ENCODE assay signal across 12 cellular contexts in the genomic region with DNA sequence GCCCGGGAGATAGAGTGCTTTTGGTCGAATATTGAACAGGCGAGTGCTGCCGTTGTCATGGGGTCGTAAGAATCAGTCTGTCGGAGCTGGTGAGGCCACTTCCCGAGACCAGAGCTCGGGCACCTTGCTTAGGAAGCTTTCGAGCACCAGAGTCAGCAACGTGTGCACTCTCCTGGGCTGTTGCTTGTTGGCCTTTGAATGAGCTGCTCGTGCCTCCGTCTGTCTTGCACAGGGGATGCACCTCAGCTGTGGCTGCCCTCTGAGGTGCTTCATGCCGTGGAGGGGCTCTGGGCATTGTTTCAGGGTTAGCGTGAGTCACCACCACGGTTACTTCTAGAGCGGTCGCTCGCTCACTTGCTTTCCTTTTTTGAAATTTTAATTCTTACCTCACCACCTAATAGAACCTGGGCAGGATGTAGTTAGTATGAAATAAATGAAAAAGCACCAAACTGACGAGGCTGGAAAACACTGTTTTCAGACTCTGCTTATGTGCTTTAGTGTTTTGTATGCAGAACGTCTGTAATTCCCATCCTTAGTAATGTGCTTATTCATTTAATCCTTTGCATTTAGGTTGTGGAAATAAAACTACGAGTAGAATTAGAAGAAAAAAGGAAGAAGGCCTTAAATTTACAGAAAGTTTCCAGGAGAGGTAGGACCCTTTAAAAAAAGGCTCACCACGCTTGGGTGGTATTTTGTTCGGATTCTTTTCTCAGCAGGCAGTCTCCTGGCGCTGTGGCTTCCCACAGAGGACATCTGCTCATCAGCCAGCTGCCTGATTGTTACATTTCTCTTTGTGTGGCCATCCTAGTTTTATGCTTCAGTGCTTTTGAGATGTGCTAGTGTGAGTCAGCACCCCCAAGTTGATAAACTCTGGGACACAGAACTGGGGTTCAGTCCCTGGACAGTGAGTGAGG. TPM values are rescaled to one million over a fixed set of nuclear protein-coding genes. Genes with fewer than 3 reads are reported as not detected.
A peak's percentile ranks its signal among the peaks of the same experiment; 100 is the strongest.
DNase-seq lines count a peak whose midpoint lies in the region; ATAC-seq lines count a peak whose summit lies in the region.
"Had no signal": no experiment of that assay in that cellular context is flagged by ENCODE, and none has a peak within 500 bp of the region (broad histone marks: within the 10 kb centered on the region; RNA-seq: fewer than 3 reads in every experiment).

No MANE protein-coding gene starts in this region.

- H3K9me3 ChIP-seq in BLaER1: no peaks in the 10 kb centered on the region
- H3K9me3 ChIP-seq: breast epithelium had no signal

- H3K36me3 ChIP-seq in BLaER1: peaks cover 80% of the 10 kb centered on the region
- H3K36me3 ChIP-seq: breast epithelium had no signal

- peaks cover 54% of the 10 kb centered on the region; the same call in 1 of the 2 replicates for H4K20me1 ChIP-seq in BLaER1

- H3K27ac ChIP-seq in BLaER1 (peak overlapping the region; percentile 89), substantia nigra (ENCODE audit: low read depth, low read length, poor library complexity, severe bottlenecking) (no peak overlapping the region)
- H3K27ac ChIP-seq: breast epithelium had no signal

- no peaks in the 10 kb centered on the region for H3K27me3 ChIP-seq in BLaER1
- H3K27me3 ChIP-seq: breast epithelium had no signal

- H3K4me1 ChIP-seq in BLaER1: peaks cover 73% of the 10 kb centered on the region
- H3K4me1 ChIP-seq: breast epithelium had no signal

- H3K4me2 ChIP-seq in BLaER1: peak overlapping the region; percentile 88

- DNase-seq in NCI-H1694 (lab: John Stamatoyannopoulos, UW) (peak; percentile 13), astrocyte of the hippocampus (ENCODE audit: low read depth, low spot score) (peak; percentile 82), iris pigment epithelial cell (ENCODE audit: low read depth) (peak; percentile 22), cerebellum (ENCODE audit: low spot score) (no peak), pons (ENCODE audit: low spot score) (no peak), substantia nigra (lab: John Stamatoyannopoulos, UW) (no peak)
- DNase-seq: activated CD4-positive, alpha-beta T cell treated with anti-CD3 and anti-CD28 coated beads for 36 hours; activated T-cell treated with anti-CD3 and anti-CD28 coated beads, Interleukin-2, amount 50 U/mL, for 72 hours; DMS79 had no signal

- no peak for ATAC-seq in HG03565 (IDR thresholded peaks at IDR 0.05; ENCODE audit: unreplicated experiment)
- ATAC-seq: activated CD4-positive, alpha-beta T cell treated with anti-CD3 and anti-CD28 coated beads for 36 hours; activated T-cell treated with anti-CD3 and anti-CD28 coated beads, Interleukin-2, amount 50 U/mL, for 72 hours had no signal

- H3K4me3 ChIP-seq in BLaER1: peak overlapping the region; percentile 41; the same call in 1 of the 2 replicates
- H3K4me3 ChIP-seq: breast epithelium had no signal

- H3K9ac ChIP-seq in BLaER1: peak overlapping the region; percentile 68; the same call in 1 of the 2 replicates

RNA-seq across cellular contexts. Expression of gene EP400, which starts 40.6 kb away (rescaled TPM):
- 30.1 TPM for total RNA-seq in cerebellum

Comparison
In these comparisons a context has a peak if more than half of its experiments do, and no peak if none do; other contexts are left out.
1. DNase-seq: peak in NCI-H1694 (single experiment), astrocyte of the hippocampus (single experiment) and iris pigment epithelial cell (single experiment); none in cerebellum (single experiment), pons (single experiment) and substantia nigra (0 of 49).